Comparison of ENCODE assay signal across 1 cellular context in genomic region chr1:18955442-18956188, GRCh38.
TF ChIP-seq lines count a peak whose summit lies in the region.

No MANE protein-coding gene starts in this region.

TF ChIP-seq in GM12878, 131 proteins besides CTCF, POLR2A, EP300 and RAD21:
- TF ChIP-seq PAX5 (IDR thresholded peaks at IDR 0.05; ENCODE audit: borderline replicate concordance, low read depth, low read length) (no peak), ATF2 (IDR thresholded peaks at IDR 0.05; ENCODE audit: low read length) (no peak), CHD4 (IDR thresholded peaks at IDR 0.05) (no peak), YY1 (IDR thresholded peaks at IDR 0.05; ENCODE audit: low read depth, low read length) (no peak), NBN (IDR thresholded peaks at IDR 0.05) (0 out of 2 replicates have a peak, but pooled peaks have one; percentile 21), WRNIP1 (IDR thresholded peaks at IDR 0.05; ENCODE audit: borderline replicate concordance, low read depth, low read length) (no peak), ZNF687 (IDR thresholded peaks at IDR 0.05) (peak; percentile 50; the same call in 1 of the 2 replicates), MXI1 (IDR thresholded peaks at IDR 0.05; ENCODE audit: low read depth, low read length) (peak; percentile 78), E2F8 (IDR thresholded peaks at IDR 0.05; ENCODE audit: low read depth, partially characterized antibody) (no peak), JUND (IDR thresholded peaks at IDR 0.05; ENCODE audit: low read depth, low read length) (no peak), NR2F1 (conservative IDR thresholded peaks at IDR 0.05) (0 out of 2 replicates have a peak, but pooled peaks have one; percentile 31), SMARCA5 (IDR thresholded peaks at IDR 0.05) (peak; percentile 68), BACH1 (IDR thresholded peaks at IDR 0.05; ENCODE audit: borderline replicate concordance) (peak; percentile 88), ZNF384 (IDR thresholded peaks at IDR 0.05; ENCODE audit: borderline replicate concordance, low read depth, low read length) (no peak), ATF3 (IDR thresholded peaks at IDR 0.05; ENCODE audit: borderline replicate concordance, extremely low read depth, low read depth, low read length) (no peak), PAX8 (IDR thresholded peaks at IDR 0.05) (no peak), BHLHE40 (IDR thresholded peaks at IDR 0.05; ENCODE audit: borderline replicate concordance in 1 of 2, low read depth in 2 of 2, low read length in 1 of 2) (peak; percentile 49 to 94; a peak in 3 of 4 replicates), ETV6 (conservative IDR thresholded peaks at IDR 0.05 in 1 of 2, IDR thresholded peaks at IDR 0.05 in 1 of 2; ENCODE audit: borderline replicate concordance in 1 of 2, low read depth in 1 of 2) (no peak), NKRF (conservative IDR thresholded peaks at IDR 0.05) (peak; percentile 72), IKZF1 (conservative IDR thresholded peaks at IDR 0.05) (peak; percentile 71), CHD2 (IDR thresholded peaks at IDR 0.05; ENCODE audit: borderline replicate concordance, low read depth, low read length) (no peak), NFYA (IDR thresholded peaks at IDR 0.05; ENCODE audit: borderline replicate concordance, low read depth, low read length) (no peak), TARDBP (IDR thresholded peaks at IDR 0.05; ENCODE audit: borderline replicate concordance) (no peak), SIX5 (IDR thresholded peaks at IDR 0.05; ENCODE audit: low read depth, low read length, severe bottlenecking) (no peak), RB1 (IDR thresholded peaks at IDR 0.05; ENCODE audit: borderline replicate concordance) (peak; percentile 44; the same call in 1 of the 2 replicates), EGR1 (IDR thresholded peaks at IDR 0.05; ENCODE audit: borderline replicate concordance in 1 of 2, low read depth in 2 of 2, low read length in 2 of 2) (peak in 1 of 2 experiments; percentile 58; a peak in 1 of 3 replicates), TCF3 (IDR thresholded peaks at IDR 0.05; ENCODE audit: borderline replicate concordance, insufficient read depth, low read depth, low read length) (0 out of 2 replicates have a peak, but pooled peaks have one; percentile 14), CHD1 (IDR thresholded peaks at IDR 0.05; ENCODE audit: low read depth, low read length) (no peak), LARP7 (IDR thresholded peaks at IDR 0.05) (peak; percentile 92), PBX3 (IDR thresholded peaks at IDR 0.05; ENCODE audit: insufficient replicate concordance, low read depth, low read length) (no peak), KLF5 (IDR thresholded peaks at IDR 0.05; ENCODE audit: partially characterized antibody) (no peak), RCOR1 (conservative IDR thresholded peaks at IDR 0.05; ENCODE audit: low read depth, low read length) (no peak), BMI1 (IDR thresholded peaks at IDR 0.05; ENCODE audit: borderline replicate concordance) (no peak), SMC3 (IDR thresholded peaks at IDR 0.05; ENCODE audit: borderline replicate concordance, low read length) (no peak), MTA3 (IDR thresholded peaks at IDR 0.05; ENCODE audit: borderline replicate concordance, low read length) (no peak), MLLT1 (IDR thresholded peaks at IDR 0.05) (no peak), SREBF1 (IDR thresholded peaks at IDR 0.05; ENCODE audit: low read length) (no peak), PML (IDR thresholded peaks at IDR 0.05; ENCODE audit: low read length) (no peak), MAX (IDR thresholded peaks at IDR 0.05; ENCODE audit: low read depth, low read length) (peak; percentile 19; the same call in 1 of the 2 replicates), POU2F2 (IDR thresholded peaks at IDR 0.05; ENCODE audit: borderline replicate concordance, low read depth, low read length) (no peak), ZNF207 (IDR thresholded peaks at IDR 0.05; ENCODE audit: borderline replicate concordance) (no peak), GATAD2B (conservative IDR thresholded peaks at IDR 0.05; ENCODE audit: low read depth) (peak; percentile 93), ATF7 (IDR thresholded peaks at IDR 0.05; ENCODE audit: low read depth) (no peak)
